Comparison of ENCODE assay signal across 13 cellular contexts in genomic region chr2:157789933-157790511, GRCh38.
DNase-seq lines count a peak whose midpoint lies in the region; ATAC-seq and TF ChIP-seq lines count a peak whose summit lies in the region.
"Had no signal": no experiment of that assay in that cellular context is flagged by ENCODE, and none has a peak within 500 bp of the region (broad histone marks: within the 10 kb centered on the region; RNA-seq: fewer than 3 reads in every experiment).

No MANE protein-coding gene starts in this region.

- DNase-seq in NCI-H2107 treated with DMSO at 0.1 percent for 48 hours (lab: John Stamatoyannopoulos, UW; ENCODE audit: unreplicated experiment) (peak; percentile 17), NCI-H2107 (lab: John Stamatoyannopoulos, UW) (no peak), putamen (ENCODE audit: low spot score) (no peak)
- no peak for DNase-seq in stimulated activated naive CD8-positive, alpha-beta T cell treated with anti-CD3 and anti-CD28 coated beads, Interleukin-15, Interleukin-2, amounts not matched to agents 100 U/mL and 50 U/mL, for 24 hours
- DNase-seq: activated CD4-positive, alpha-beta T cell treated with anti-CD3 and anti-CD28 coated beads, Interleukin-2, amount 50 U/mL, for 4 hours; ovary had no signal

- TF ChIP-seq RAD21 in liver (IDR thresholded peaks at IDR 0.05) = no peak

- H3K4me1 Mint-ChIP-seq in activated T-helper 17 cell treated with anti-CD3 and anti-CD28 coated beads, Interleukin-2, amount 50 U/mL, for 72 hours = no peaks in the 10 kb centered on the region
- H3K4me1 Mint-ChIP-seq: central memory CD8-positive, alpha-beta T cell had no signal

- H3K27ac ChIP-seq in liver (ENCODE audit: low read depth in 1 of 2, low read length in 2 of 2) = peak overlapping the region; percentile 4 to 18
- H3K27ac ChIP-seq: hepatocyte, ovary had no signal

- H3K4me3 ChIP-seq in liver (ENCODE audit: low read depth in 1 of 3, low read length in 3 of 3) = no peak overlapping the region
- H3K4me3 ChIP-seq: hepatocyte, ovary had no signal

- H3K27me3 ChIP-seq in liver (ENCODE audit: control insufficient read depth in 4 of 4, insufficient read depth in 4 of 4, low read length in 3 of 4) = no peaks in the 10 kb centered on the region
- H3K27me3 ChIP-seq: hepatocyte, ovary had no signal

- WGBS in liver = 42% methylated on average over 4 of the region's 4 CpGs

- no peaks in the 10 kb centered on the region for H3K27me3 Mint-ChIP-seq in activated T-helper 17 cell treated with anti-CD3 and anti-CD28 coated beads, Interleukin-2, amount 50 U/mL, for 72 hours
- H3K27me3 Mint-ChIP-seq: central memory CD8-positive, alpha-beta T cell; stimulated activated naive CD8-positive, alpha-beta T cell treated with anti-CD3 and anti-CD28 coated beads, Interleukin-15, Interleukin-2, amounts not matched to agents 100 ng/mL and 50 ng/mL, for 24 hours had no signal

- no peak overlapping the region for H3K9ac ChIP-seq in liver (ENCODE audit: low read depth in 1 of 2, low read length in 2 of 2)

- H3K4me3 Mint-ChIP-seq in activated T-helper 17 cell treated with anti-CD3 and anti-CD28 coated beads, Interleukin-2, amount 50 U/mL, for 72 hours = no peak overlapping the region
- H3K4me3 Mint-ChIP-seq: central memory CD8-positive, alpha-beta T cell; stimulated activated naive CD8-positive, alpha-beta T cell treated with anti-CD3 and anti-CD28 coated beads, Interleukin-15, Interleukin-2, amounts not matched to agents 100 ng/mL and 50 ng/mL, for 24 hours had no signal

- H3K9me3 ChIP-seq in liver (ENCODE audit: control insufficient read depth in 4 of 4, low read length in 3 of 4) = no peaks in the 10 kb centered on the region
- H3K9me3 ChIP-seq: ovary had no signal

- no peak overlapping the region for H3K27ac Mint-ChIP-seq in activated T-helper 17 cell treated with anti-CD3 and anti-CD28 coated beads, Interleukin-2, amount 50 U/mL, for 72 hours
- H3K27ac Mint-ChIP-seq: stimulated activated naive CD8-positive, alpha-beta T cell treated with anti-CD3 and anti-CD28 coated beads, Interleukin-15, Interleukin-2, amounts not matched to agents 100 ng/mL and 50 ng/mL, for 24 hours had no signal

- no peak for TF ChIP-seq CTCF in liver (IDR thresholded peaks at IDR 0.05; ENCODE audit: low read depth, low read length, missing input control)

- H3K36me3 ChIP-seq in liver (ENCODE audit: control insufficient read depth in 4 of 4, insufficient read depth in 3 of 4, low read depth in 1 of 4, low read length in 3 of 4) = peaks cover 0 to 8% (median 0%) of the 10 kb centered on the region in 4 donors
- H3K36me3 ChIP-seq: ovary had no signal

- ATAC-seq in activated T-helper 17 cell treated with anti-CD3 and anti-CD28 coated beads, Interleukin-2, amount 50 U/mL, for 72 hours (replicated peaks) = peak; percentile 44
- ATAC-seq in stimulated activated naive CD8-positive, alpha-beta T cell treated with anti-CD3 and anti-CD28 coated beads, Interleukin-15, Interleukin-2, amounts not matched to agents 100 U/mL and 50 U/mL, for 24 hours = peak; percentile 36
- ATAC-seq in HG03442 (IDR thresholded peaks at IDR 0.05; ENCODE audit: unreplicated experiment) (no peak), GM19351 (IDR thresholded peaks at IDR 0.05; ENCODE audit: unreplicated experiment) (no peak)

- H3K4me1 ChIP-seq in liver (ENCODE audit: control insufficient read depth in 4 of 4, insufficient read depth in 4 of 4, low read length in 3 of 4) = peaks cover 13 to 49% (median 32%) of the 10 kb centered on the region in 4 donors

- H3K9me3 Mint-ChIP-seq in activated T-helper 17 cell treated with anti-CD3 and anti-CD28 coated beads, Interleukin-2, amount 50 U/mL, for 72 hours = no peaks in the 10 kb centered on the region
- H3K9me3 Mint-ChIP-seq: central memory CD8-positive, alpha-beta T cell; stimulated activated naive CD8-positive, alpha-beta T cell treated with anti-CD3 and anti-CD28 coated beads, Interleukin-15, Interleukin-2, amounts not matched to agents 100 ng/mL and 50 ng/mL, for 24 hours had no signal

- H3K36me3 Mint-ChIP-seq in activated T-helper 17 cell treated with anti-CD3 and anti-CD28 coated beads, Interleukin-2, amount 50 U/mL, for 72 hours (ENCODE audit: low read depth) = peaks cover 32% of the 10 kb centered on the region

TF ChIP-seq in liver, 16 proteins besides CTCF, POLR2A, EP300 and RAD21:
- TF ChIP-seq HNF4A (conservative IDR thresholded peaks at IDR 0.05) (no peak), GABPA (IDR thresholded peaks at IDR 0.05 in 1 of 2, conservative IDR thresholded peaks at IDR 0.05 in 1 of 2) (no peak)
- TF ChIP-seq, protein P1, sequence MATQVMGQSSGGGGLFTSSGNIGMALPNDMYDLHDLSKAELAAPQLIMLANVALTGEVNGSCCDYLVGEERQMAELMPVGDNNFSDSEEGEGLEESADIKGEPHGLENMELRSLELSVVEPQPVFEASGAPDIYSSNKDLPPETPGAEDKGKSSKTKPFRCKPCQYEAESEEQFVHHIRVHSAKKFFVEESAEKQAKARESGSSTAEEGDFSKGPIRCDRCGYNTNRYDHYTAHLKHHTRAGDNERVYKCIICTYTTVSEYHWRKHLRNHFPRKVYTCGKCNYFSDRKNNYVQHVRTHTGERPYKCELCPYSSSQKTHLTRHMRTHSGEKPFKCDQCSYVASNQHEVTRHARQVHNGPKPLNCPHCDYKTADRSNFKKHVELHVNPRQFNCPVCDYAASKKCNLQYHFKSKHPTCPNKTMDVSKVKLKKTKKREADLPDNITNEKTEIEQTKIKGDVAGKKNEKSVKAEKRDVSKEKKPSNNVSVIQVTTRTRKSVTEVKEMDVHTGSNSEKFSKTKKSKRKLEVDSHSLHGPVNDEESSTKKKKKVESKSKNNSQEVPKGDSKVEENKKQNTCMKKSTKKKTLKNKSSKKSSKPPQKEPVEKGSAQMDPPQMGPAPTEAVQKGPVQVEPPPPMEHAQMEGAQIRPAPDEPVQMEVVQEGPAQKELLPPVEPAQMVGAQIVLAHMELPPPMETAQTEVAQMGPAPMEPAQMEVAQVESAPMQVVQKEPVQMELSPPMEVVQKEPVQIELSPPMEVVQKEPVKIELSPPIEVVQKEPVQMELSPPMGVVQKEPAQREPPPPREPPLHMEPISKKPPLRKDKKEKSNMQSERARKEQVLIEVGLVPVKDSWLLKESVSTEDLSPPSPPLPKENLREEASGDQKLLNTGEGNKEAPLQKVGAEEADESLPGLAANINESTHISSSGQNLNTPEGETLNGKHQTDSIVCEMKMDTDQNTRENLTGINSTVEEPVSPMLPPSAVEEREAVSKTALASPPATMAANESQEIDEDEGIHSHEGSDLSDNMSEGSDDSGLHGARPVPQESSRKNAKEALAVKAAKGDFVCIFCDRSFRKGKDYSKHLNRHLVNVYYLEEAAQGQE (IDR thresholded peaks at IDR 0.05) = no peak

Comparison
In these comparisons a context has a peak if more than half of its experiments do, and no peak if none do; other contexts are left out.
1. ATAC-seq: peak in activated T-helper 17 cell treated with anti-CD3 and anti-CD28 coated beads, Interleukin-2, amount 50 U/mL, for 72 hours (single experiment) and stimulated activated naive CD8-positive, alpha-beta T cell treated with anti-CD3 and anti-CD28 coated beads, Interleukin-15, Interleukin-2, amounts not matched to agents 100 U/mL and 50 U/mL, for 24 hours (single experiment); none in HG03442 (single experiment) and GM19351 (single experiment).